ENCODE assay signal across 18 cellular contexts in the genomic region with DNA sequence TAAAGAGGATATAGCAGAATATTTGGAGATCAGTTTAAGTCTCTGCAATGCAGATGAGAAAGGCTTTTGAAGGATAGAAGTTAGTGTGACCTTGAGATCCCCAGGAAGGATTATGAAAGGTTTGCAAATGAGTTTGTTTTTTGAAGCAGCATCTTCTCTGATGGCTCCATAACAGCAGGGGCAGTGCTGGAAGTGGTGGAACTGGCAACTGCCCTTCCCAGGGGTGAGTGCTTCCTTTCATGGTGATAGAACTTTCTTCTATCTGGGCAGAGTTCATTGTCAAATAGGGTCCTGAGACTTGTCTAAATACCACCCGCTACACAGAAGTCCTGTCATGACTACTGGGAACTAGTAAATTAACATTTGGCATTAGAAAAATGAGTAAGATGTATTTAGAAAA.
DNase-seq lines count a peak whose midpoint lies in the region; ATAC-seq and TF ChIP-seq lines count a peak whose summit lies in the region.
"Had no signal": no experiment of that assay in that cellular context is flagged by ENCODE, and none has a peak within 500 bp of the region (broad histone marks: within the 10 kb centered on the region; RNA-seq: fewer than 3 reads in every experiment).

No MANE protein-coding gene starts in this region.

- H3K4me3 ChIP-seq in GM23338 (no peak overlapping the region), NT2/D1 (ENCODE audit: insufficient read length, low read depth) (no peak overlapping the region), endodermal cell (ENCODE audit: low read length) (no peak overlapping the region), heart right ventricle (no peak overlapping the region)
- H3K4me3 ChIP-seq: A549; BLaER1 treated with 17β-estradiol and CSF1 and Interleukin-3, amounts not matched to agents 10 nM and 100 nM had no signal

- H3K36me3 ChIP-seq in GM23338 (ENCODE audit: insufficient read depth) (no peaks in the 10 kb centered on the region), NT2/D1 (ENCODE audit: insufficient read depth, insufficient read length, low read length) (no peaks in the 10 kb centered on the region), endodermal cell (ENCODE audit: control insufficient read depth, insufficient read depth, low read length) (no peaks in the 10 kb centered on the region), heart right ventricle (no peaks in the 10 kb centered on the region)
- H3K36me3 ChIP-seq: BLaER1 treated with 17β-estradiol and CSF1 and Interleukin-3, amounts not matched to agents 10 nM and 100 nM had no signal

- TF ChIP-seq CTCF in GM23338 (conservative IDR thresholded peaks at IDR 0.05; ENCODE audit: low read depth in 2 of 2) (no peak), endodermal cell (conservative IDR thresholded peaks at IDR 0.05) (no peak), heart right ventricle (IDR thresholded peaks at IDR 0.05) (no peak)

- no peaks in the 10 kb centered on the region for H3F3A ChIP-seq in GM23338 (replicated peaks; ENCODE audit: low read depth)

- H3K9ac ChIP-seq in NT2/D1 (ENCODE audit: insufficient read length, low read depth) (no peak overlapping the region), endodermal cell (ENCODE audit: extremely low read depth, low read length, poor library complexity, severe bottlenecking) (no peak overlapping the region)
- H3K9ac ChIP-seq: BLaER1 treated with 17β-estradiol and CSF1 and Interleukin-3, amounts not matched to agents 10 nM and 100 nM had no signal

- H3K9me3 Mint-ChIP-seq in GM23338 (peaks cover 3% of the 10 kb centered on the region; the same call in 1 of the 3 replicates), endodermal cell (peaks cover 12% of the 10 kb centered on the region)
- H3K9me3 Mint-ChIP-seq in stimulated activated effector memory CD8-positive, alpha-beta T cell treated with anti-CD3 and anti-CD28 coated beads, Interleukin-12 subunit alpha, Interleukin-12 subunit beta, amount 100 ng/mL, for 72 hours, result peaks cover 6% of the 10 kb centered on the region

- 92 to 100% methylated on average over 1 of the region's 1 CpG for WGBS in endodermal cell (ENCODE audit: insufficient coverage in 1 of 2, insufficient read length in 1 of 2), 2 experiments
- WGBS in heart right ventricle, 2 donors, result 77 to 85% methylated on average over 1 of the region's 1 CpG

- H3K9me3 ChIP-seq in NT2/D1 (ENCODE audit: insufficient read depth, low read length) (peaks cover 8% of the 10 kb centered on the region), endodermal cell (ENCODE audit: control insufficient read depth, low read length) (peaks cover 16% of the 10 kb centered on the region), heart right ventricle (peaks cover 0 to 10% (median 3%) of the 10 kb centered on the region in 11 donors)
- H3K9me3 ChIP-seq: A549, Caco-2 had no signal

- H3K4me2 ChIP-seq in GM23338, result no peak overlapping the region; the same call in 1 of the 2 replicates
- H3K4me2 ChIP-seq: A549; BLaER1 treated with 17β-estradiol and CSF1 and Interleukin-3, amounts not matched to agents 10 nM and 100 nM had no signal

- H3K4me1 Mint-ChIP-seq in GM23338 (peaks cover 22% of the 10 kb centered on the region), endodermal cell (peaks cover 18% of the 10 kb centered on the region)
- no peaks in the 10 kb centered on the region for H3K4me1 Mint-ChIP-seq in stimulated activated effector memory CD8-positive, alpha-beta T cell treated with anti-CD3 and anti-CD28 coated beads, Interleukin-12 subunit alpha, Interleukin-12 subunit beta, amount 100 ng/mL, for 72 hours
- H3K4me1 Mint-ChIP-seq: B cell had no signal

- no peaks in the 10 kb centered on the region for H3K27me3 ChIP-seq in GM23338 (ENCODE audit: insufficient read depth)
- no peaks in the 10 kb centered on the region for H3K27me3 ChIP-seq in NT2/D1 (ENCODE audit: insufficient read depth, insufficient read length)
- no peaks in the 10 kb centered on the region for H3K27me3 ChIP-seq in endodermal cell (ENCODE audit: control insufficient read depth, insufficient read depth, low read length, poor library complexity, severe bottlenecking)
- H3K27me3 ChIP-seq in heart right ventricle, result no peaks in the 10 kb centered on the region
- H3K27me3 ChIP-seq: BLaER1 treated with 17β-estradiol and CSF1 and Interleukin-3, amounts not matched to agents 10 nM and 100 nM had no signal

- intact Hi-C loops in heart right ventricle (cut with DNase I), result no loop called here

- H3K79me2 ChIP-seq in GM23338 (replicated peaks; ENCODE audit: insufficient read depth), result no peaks in the 10 kb centered on the region

- H3K9me2 ChIP-seq in GM23338 (ENCODE audit: insufficient read depth), result no peaks in the 10 kb centered on the region

- H3K27ac ChIP-seq in GM23338 (ENCODE audit: low read depth), result no peak overlapping the region
- no peak overlapping the region for H3K27ac ChIP-seq in endodermal cell (ENCODE audit: low read depth, low read length)
- no peak overlapping the region for H3K27ac ChIP-seq in heart right ventricle
- H3K27ac ChIP-seq: 22Rv1; A549; BLaER1 treated with 17β-estradiol and CSF1 and Interleukin-3, amounts not matched to agents 10 nM and 100 nM; C4-2B had no signal

- no peaks in the 10 kb centered on the region for H3K36me3 Mint-ChIP-seq in GM23338 (ENCODE audit: low read depth)
- H3K36me3 Mint-ChIP-seq in endodermal cell (ENCODE audit: low read depth), result no peaks in the 10 kb centered on the region
- H3K36me3 Mint-ChIP-seq in stimulated activated effector memory CD8-positive, alpha-beta T cell treated with anti-CD3 and anti-CD28 coated beads, Interleukin-12 subunit alpha, Interleukin-12 subunit beta, amount 100 ng/mL, for 72 hours, result no peaks in the 10 kb centered on the region
- H3K36me3 Mint-ChIP-seq: CD8-positive, alpha-beta T cell had no signal

- H3K4me3 Mint-ChIP-seq in GM23338, result no peak overlapping the region
- no peak overlapping the region for H3K4me3 Mint-ChIP-seq in endodermal cell
- H3K4me3 Mint-ChIP-seq in stimulated activated effector memory CD8-positive, alpha-beta T cell treated with anti-CD3 and anti-CD28 coated beads, Interleukin-12 subunit alpha, Interleukin-12 subunit beta, amount 100 ng/mL, for 72 hours, result no peak overlapping the region
- H3K4me3 Mint-ChIP-seq: B cell; CD4-positive, alpha-beta T cell; CD8-positive, alpha-beta T cell had no signal

- H3K27ac Mint-ChIP-seq in GM23338 (no peak overlapping the region), endodermal cell (no peak overlapping the region)
- no peak overlapping the region for H3K27ac Mint-ChIP-seq in stimulated activated effector memory CD8-positive, alpha-beta T cell treated with anti-CD3 and anti-CD28 coated beads, Interleukin-12 subunit alpha, Interleukin-12 subunit beta, amount 100 ng/mL, for 72 hours
- H3K27ac Mint-ChIP-seq: B cell; CD4-positive, alpha-beta T cell; CD8-positive, alpha-beta T cell had no signal

- no peaks in the 10 kb centered on the region for H4K20me1 ChIP-seq in GM23338 (replicated peaks; ENCODE audit: insufficient read depth)
- H4K20me1 ChIP-seq: BLaER1 treated with 17β-estradiol and CSF1 and Interleukin-3, amounts not matched to agents 10 nM and 100 nM had no signal

- peak; percentile 23 for DNase-seq in GM23338 (ENCODE audit: low spot score)
- DNase-seq in NT2/D1 (ENCODE audit: low read depth, low spot score), result peak; percentile 5
- peak; percentile 54 for DNase-seq in endodermal cell
- no peak for DNase-seq in heart right ventricle
- DNase-seq in stimulated activated effector memory CD8-positive, alpha-beta T cell treated with anti-CD3 and anti-CD28 coated beads, Interleukin-12 subunit alpha, Interleukin-12 subunit beta, amount 100 ng/mL, for 72 hours (ENCODE audit: low spot score in 2 of 2), result no peak
- DNase-seq: AML-193; Caco-2; Calu3; CD4-positive, alpha-beta T cell; CD8-positive, alpha-beta T cell; DMS79 treated with DMSO at 0.1 percent for 48 hours; GF-D8 had no signal

- ATAC-seq in GM23338 (no peak; the same call in 2 of the 3 replicates), heart right ventricle (no peak), GM21717 (IDR thresholded peaks at IDR 0.05; ENCODE audit: unreplicated experiment) (no peak)
- ATAC-seq in stimulated activated effector memory CD8-positive, alpha-beta T cell treated with anti-CD3 and anti-CD28 coated beads, Interleukin-12 subunit alpha, Interleukin-12 subunit beta, amount 100 ng/mL, for 72 hours, result no peak
- ATAC-seq: A549; CD8-positive, alpha-beta T cell had no signal

- H3K27me3 Mint-ChIP-seq in GM23338 (ENCODE audit: insufficient read depth, low read depth, poor library complexity) (no peaks in the 10 kb centered on the region), endodermal cell (ENCODE audit: insufficient read depth) (no peaks in the 10 kb centered on the region)

- H2AFZ ChIP-seq in GM23338, result no peak overlapping the region

- H3K4me1 ChIP-seq in GM23338 (ENCODE audit: insufficient read depth) (peaks cover 27% of the 10 kb centered on the region), NT2/D1 (ENCODE audit: insufficient read depth, insufficient read length) (no peaks in the 10 kb centered on the region), endodermal cell (ENCODE audit: control insufficient read depth, insufficient read depth, low read length) (peaks cover 5% of the 10 kb centered on the region), heart right ventricle (no peaks in the 10 kb centered on the region)
- H3K4me1 ChIP-seq: A549; BLaER1 treated with 17β-estradiol and CSF1 and Interleukin-3, amounts not matched to agents 10 nM and 100 nM had no signal

TF ChIP-seq in GM23338, 12 proteins besides CTCF, POLR2A, EP300 and RAD21 (continues in another document):
- no peak for TF ChIP-seq CREB1 (CRISPR knock-in tag; IDR thresholded peaks at IDR 0.05; ENCODE audit: low read depth)
- no peak for TF ChIP-seq ZNF114 (CRISPR knock-in tag; IDR thresholded peaks at IDR 0.05)
- TF ChIP-seq NANOG (IDR thresholded peaks at IDR 0.05; ENCODE audit: borderline replicate concordance), result no peak
- no peak for TF ChIP-seq EZH2phosphoT487 (IDR thresholded peaks at IDR 0.05; ENCODE audit: unreplicated experiment)

Comparison
In these comparisons a context has a peak if more than half of its experiments do, and no peak if none do; other contexts are left out.
1. DNase-seq: peak in GM23338 (single experiment), NT2/D1 (single experiment) and endodermal cell (single experiment); none in heart right ventricle (0 of 2) and stimulated activated effector memory CD8-positive, alpha-beta T cell treated with anti-CD3 and anti-CD28 coated beads, Interleukin-12 subunit alpha, Interleukin-12 subunit beta, amount 100 ng/mL, for 72 hours (0 of 2).